Comparison of ENCODE assay signal across 9 cellular contexts in the genomic region with DNA sequence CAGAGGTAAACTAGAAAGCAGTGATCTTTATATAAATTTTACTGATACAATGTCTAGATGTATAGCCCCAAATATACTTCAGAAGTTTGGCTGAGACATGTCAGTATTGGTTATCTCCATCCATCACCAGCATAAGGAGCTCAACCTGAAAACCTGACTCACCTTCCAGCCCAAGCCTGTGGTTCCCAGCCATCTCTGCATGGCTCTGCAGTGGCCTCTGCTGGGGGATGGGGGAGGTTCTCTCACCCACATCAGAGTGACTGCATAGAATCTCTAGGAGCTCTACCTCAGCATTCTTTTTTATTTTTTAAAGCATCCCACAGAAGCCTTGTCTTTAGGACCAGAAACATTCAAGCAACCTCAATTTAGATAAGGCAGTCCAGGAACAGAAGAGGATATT. TPM values are rescaled to one million over a fixed set of nuclear protein-coding genes. Genes with fewer than 3 reads are reported as not detected.
DNase-seq lines count a peak whose midpoint lies in the region; ATAC-seq and TF ChIP-seq lines count a peak whose summit lies in the region.
"Had no signal": no experiment of that assay in that cellular context is flagged by ENCODE, and none has a peak within 500 bp of the region (broad histone marks: within the 10 kb centered on the region; RNA-seq: fewer than 3 reads in every experiment).

No MANE protein-coding gene starts in this region.

- TF ChIP-seq CTCF in HFFc6 (IDR thresholded peaks at IDR 0.05), result peak; percentile 58
- peak; percentile 82 for TF ChIP-seq CTCF in epithelial cell of proximal tubule (conservative IDR thresholded peaks at IDR 0.05; ENCODE audit: low read depth, low read length)
- TF ChIP-seq CTCF in psoas muscle (IDR thresholded peaks at IDR 0.05), result peak; percentile 39

- H3K9me3 Mint-ChIP-seq in HFFc6, result no peaks in the 10 kb centered on the region

- H3K36me3 Mint-ChIP-seq in HFFc6 (ENCODE audit: low read depth), result no peaks in the 10 kb centered on the region

- peak; percentile 63 to 79 (median 78) for ATAC-seq in psoas muscle

- H3K27ac Mint-ChIP-seq in HFFc6, result peak overlapping the region; percentile 39; the same call in 1 of the 2 replicates

- DNase-seq in NCI-H524 (lab: John Stamatoyannopoulos, UW) (peak; percentile 17 to 52), NCI-H524 treated with DMSO at 0.1 percent for 48 hours (lab: John Stamatoyannopoulos, UW) (no peak), HFFc6 (peak; percentile 31), NCI-H2107 (lab: John Stamatoyannopoulos, UW) (peak; percentile 33), epithelial cell of proximal tubule (ENCODE audit: low read depth) (no peak), psoas muscle (no peak), NCI-H2081 treated with DMSO at 0.1 percent for 48 hours (lab: John Stamatoyannopoulos, UW) (no peak)
- peak; percentile 53 to 68 for DNase-seq in activated CD8-positive, alpha-beta memory T cell treated with anti-CD3 and anti-CD28 coated beads for 4 hours (ENCODE audit: low read depth in 2 of 2)

- H3K4me1 Mint-ChIP-seq in HFFc6 (ENCODE audit: low read depth), result peaks cover 36% of the 10 kb centered on the region

- no peak overlapping the region for H3K4me3 ChIP-seq in epithelial cell of proximal tubule (ENCODE audit: low read depth, low read length)
- no peak overlapping the region for H3K4me3 ChIP-seq in psoas muscle

- peaks cover 31% of the 10 kb centered on the region for H3K4me1 ChIP-seq in psoas muscle

- H3K27me3 Mint-ChIP-seq in HFFc6 (ENCODE audit: insufficient read depth), result no peaks in the 10 kb centered on the region

- no peaks in the 10 kb centered on the region for H3K36me3 ChIP-seq in psoas muscle (ENCODE audit: insufficient read depth in 1 of 2, low read depth in 1 of 2)

- no peaks in the 10 kb centered on the region for H3K27me3 ChIP-seq in psoas muscle (ENCODE audit: insufficient read depth in 3 of 3, low read length in 2 of 3)

- intact Hi-C loops in psoas muscle (cut with DNase I), result no loop called here

- H3K27ac ChIP-seq in psoas muscle, result no peak overlapping the region

- no peak overlapping the region for H3K4me3 Mint-ChIP-seq in HFFc6

- no peaks in the 10 kb centered on the region for H3K9me3 ChIP-seq in psoas muscle

RNA-seq across cellular contexts. Expression of a gene that starts 27.3 kb away (rescaled TPM):
- total RNA-seq in HFFc6 (2021; fragmentation: NEBNext Ultra II Directional; extraction: Animal tissue kit (Norgen Biotek cat#: 25700)), result 10 to 100 TPM; 80.1 to 93.4 (median 89.5) TPM
- total RNA-seq in epithelial cell of proximal tubule (58.6 and 91.4 TPM in 2 replicates), psoas muscle (100 to 1,000 TPM in 3 of 4 donors, 10 to 100 TPM in 1; 87.5 to 135 (median 120) TPM)
- 100 to 1,000 TPM in 1 of 3 donors, 10 to 100 TPM in 2; 41.6 to 108 (median 47.1) TPM for polyA plus RNA-seq in psoas muscle

RNA-seq across cellular contexts. Expression of a gene that starts 54.3 kb away (rescaled TPM):
- total RNA-seq in HFFc6 (2021; fragmentation: NEBNext Ultra II Directional; extraction: Animal tissue kit (Norgen Biotek cat#: 25700)), result not detected
- total RNA-seq in epithelial cell of proximal tubule, result not detected in 2 replicates
- total RNA-seq in psoas muscle, result not detected
- polyA plus RNA-seq in psoas muscle, result not detected
- total RNA-seq: mononuclear cell had no signal

Comparison
In these comparisons a context has a peak if more than half of its experiments do, and no peak if none do; other contexts are left out.
1. DNase-seq: peak in NCI-H524 (2 of 2), HFFc6 (single experiment), NCI-H2107 (single experiment) and activated CD8-positive, alpha-beta memory T cell treated with anti-CD3 and anti-CD28 coated beads for 4 hours (2 of 2); none in NCI-H524 treated with DMSO at 0.1 percent for 48 hours (single experiment), epithelial cell of proximal tubule (single experiment), psoas muscle (0 of 2) and NCI-H2081 treated with DMSO at 0.1 percent for 48 hours (single experiment).
2. Peak in every context shown above with its lines, with median percentiles within 50 percentile points of each other: CTCF ChIP-seq.